1 cellular context compared by ENCODE assay signal in genomic region chr1:35641233-35641866, GRCh38.
A peak's percentile ranks its signal among the peaks of the same experiment; 100 is the strongest.
TF ChIP-seq lines count a peak whose summit lies in the region.

PSMB2 (minus strand) TSS chr1:35641526; CDS start chr1:35641432, 94 bp downstream.

TF ChIP-seq in A549, 52 proteins besides CTCF, POLR2A, EP300 and RAD21 (continued from another document):
- no peak for TF ChIP-seq ZFP36 (IDR thresholded peaks at IDR 0.05; ENCODE audit: borderline replicate concordance, partially characterized antibody)
- no peak for TF ChIP-seq USF2 (IDR thresholded peaks at IDR 0.05)
- no peak for TF ChIP-seq JUNB (IDR thresholded peaks at IDR 0.05)
- TF ChIP-seq HDAC2 (IDR thresholded peaks at IDR 0.05) = no peak
- TF ChIP-seq POLR2AphosphoS2 (conservative IDR thresholded peaks at IDR 0.05; ENCODE audit: low read length) = no peak
- no peak for TF ChIP-seq SMC3 (IDR thresholded peaks at IDR 0.05)
- no peak for TF ChIP-seq HEYL (CRISPR knock-in tag; IDR thresholded peaks at IDR 0.05)
- TF ChIP-seq ZSCAN20 (CRISPR knock-in tag; IDR thresholded peaks at IDR 0.05) = no peak
- TF ChIP-seq REST (IDR thresholded peaks at IDR 0.05) = peak; percentile 73
- peak; percentile 52; the same call in 1 of the 2 replicates for TF ChIP-seq RFX5 (IDR thresholded peaks at IDR 0.05)
- no peak for TF ChIP-seq CEBPB (IDR thresholded peaks at IDR 0.05)
- TF ChIP-seq MAFK (IDR thresholded peaks at IDR 0.05; ENCODE audit: partially characterized antibody) = no peak
- TF ChIP-seq FOSB (CRISPR knock-in tag; IDR thresholded peaks at IDR 0.05) = no peak
- no peak for TF ChIP-seq CBX2 (IDR thresholded peaks at IDR 0.05; ENCODE audit: borderline replicate concordance, low read depth)
- peak; percentile 89 for TF ChIP-seq CHD2 (IDR thresholded peaks at IDR 0.05; ENCODE audit: low read length, partially characterized antibody)
- no peak for TF ChIP-seq KDM1A (IDR thresholded peaks at IDR 0.05; ENCODE audit: low read depth)
- TF ChIP-seq ESRRA (IDR thresholded peaks at IDR 0.05; ENCODE audit: borderline replicate concordance, low read length) = no peak
- 0 out of 3 replicates have a peak, but pooled peaks have one; percentile 64 for TF ChIP-seq BCL3 (IDR thresholded peaks at IDR 0.05)
- TF ChIP-seq HOXA7 (CRISPR knock-in tag; IDR thresholded peaks at IDR 0.05) = no peak
- TF ChIP-seq NPAS2 (CRISPR knock-in tag; IDR thresholded peaks at IDR 0.05; ENCODE audit: borderline replicate concordance) = no peak
- peak; percentile 82 for TF ChIP-seq KDM5A (IDR thresholded peaks at IDR 0.05)
TF ChIP-seq in A549: peak in this region for 10.
